Comparison of ENCODE assay signal across 15 cellular contexts in the genomic region with DNA sequence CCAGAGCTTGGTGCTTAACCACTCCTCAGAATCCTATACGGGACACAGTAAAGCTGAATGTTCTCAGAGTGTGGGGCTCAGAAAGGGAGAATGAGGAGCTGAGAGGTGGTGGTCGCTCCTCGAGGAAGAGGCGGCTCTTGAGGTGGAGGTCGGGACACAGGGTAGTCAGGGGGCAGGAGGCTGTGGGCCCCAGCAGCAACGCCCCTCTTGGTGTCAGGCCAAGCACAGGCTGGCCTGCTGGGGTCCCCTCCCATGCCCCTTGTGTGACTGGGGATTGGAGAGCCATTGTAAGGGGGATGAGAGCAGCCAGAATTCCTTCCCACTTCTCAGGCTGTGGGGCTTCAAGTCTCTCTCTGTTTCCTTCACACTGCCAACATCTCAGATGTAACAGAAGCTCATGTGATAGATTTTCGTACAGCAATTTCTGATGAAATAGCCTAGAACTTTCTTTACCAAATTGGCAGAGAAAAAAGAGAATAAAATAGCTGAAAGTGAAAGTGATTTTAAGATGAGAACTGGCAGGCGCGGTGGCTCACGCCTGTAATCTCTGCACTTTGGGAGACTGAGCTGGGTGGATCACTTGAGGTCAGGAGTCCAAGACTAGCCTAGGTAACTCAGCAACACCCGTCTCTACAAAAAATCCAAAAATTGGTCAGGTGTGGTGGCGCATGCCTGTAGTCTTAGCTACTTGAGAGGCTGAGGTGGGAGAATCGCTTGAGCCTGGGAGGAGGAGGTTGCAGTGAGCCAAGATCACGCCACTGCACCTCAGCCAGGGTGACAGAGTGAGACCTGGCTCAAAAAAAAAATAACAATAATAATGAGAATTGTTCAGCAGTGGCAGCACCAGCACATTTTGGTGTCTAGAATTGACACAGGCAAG.
DNase-seq lines count a peak whose midpoint lies in the region; ATAC-seq and TF ChIP-seq lines count a peak whose summit lies in the region.
"Had no signal": no experiment of that assay in that cellular context is flagged by ENCODE, and none has a peak within 500 bp of the region (broad histone marks: within the 10 kb centered on the region; RNA-seq: fewer than 3 reads in every experiment).

No MANE protein-coding gene starts in this region.

- peaks cover 32% of the 10 kb centered on the region for H3K4me1 Mint-ChIP-seq in activated CD4-positive, alpha-beta T cell treated with anti-CD3 and anti-CD28 coated beads, Interleukin-2, amount 10 ng/mL, durations not matched to agents 7 days and 5 days
- H3K4me1 Mint-ChIP-seq in activated CD4-positive, alpha-beta memory T cell treated with anti-CD3 and anti-CD28 coated beads for 36 hours (ENCODE audit: low read depth) = peaks cover 22% of the 10 kb centered on the region

- H3K9me3 Mint-ChIP-seq in activated CD4-positive, alpha-beta T cell treated with anti-CD3 and anti-CD28 coated beads, Interleukin-2, amount 10 ng/mL, durations not matched to agents 7 days and 5 days = no peaks in the 10 kb centered on the region
- H3K9me3 Mint-ChIP-seq in activated CD4-positive, alpha-beta memory T cell treated with anti-CD3 and anti-CD28 coated beads for 36 hours = no peaks in the 10 kb centered on the region

- intact Hi-C loops in activated CD4-positive, alpha-beta memory T cell treated with anti-CD3 and anti-CD28 coated beads for 36 hours (cut with micrococcal nuclease) = loop anchor here (2.0 kb wide), 1 partner anchor 16 kb away; no protein-coding TSS in a partner anchor
- intact Hi-C loops in colonic mucosa (cut with DNase I) (no loop called here), sciatic nerve (cut with DNase I) (no loop called here)

- H3K27me3 Mint-ChIP-seq in activated CD4-positive, alpha-beta T cell treated with anti-CD3 and anti-CD28 coated beads, Interleukin-2, amount 10 ng/mL, durations not matched to agents 7 days and 5 days = no peaks in the 10 kb centered on the region
- no peaks in the 10 kb centered on the region for H3K27me3 Mint-ChIP-seq in activated CD4-positive, alpha-beta memory T cell treated with anti-CD3 and anti-CD28 coated beads for 36 hours

- peak; percentile 47 for DNase-seq in activated CD4-positive, alpha-beta T cell treated with anti-CD3 and anti-CD28 coated beads, Interleukin-2, amount 10 ng/mL, durations not matched to agents 7 days and 5 days
- no peak for DNase-seq in activated CD4-positive, alpha-beta T cell treated with anti-CD3 and anti-CD28 coated beads for 4 hours
- DNase-seq in activated CD4-positive, alpha-beta memory T cell treated with anti-CD3 and anti-CD28 coated beads for 36 hours = peak; percentile 47
- DNase-seq in colonic mucosa (peak; percentile 29), sciatic nerve (ENCODE audit: low spot score) (no peak), NOMO-1 treated with dmso at 0.1 percent for 144 hours (lab: John Stamatoyannopoulos, UW; ENCODE audit: unreplicated experiment) (no peak), ureter (ENCODE audit: low spot score) (no peak)
- DNase-seq: activated CD4-positive, CD25-positive, alpha-beta regulatory T cell treated with anti-CD3 and anti-CD28 coated beads, Interleukin-2, amount 50 U/mL, for 72 hours; COR-L47; NCI-H748 treated with DMSO at 0.1 percent for 48 hours; RPMI8226; stimulated activated CD8-positive, alpha-beta memory T cell treated with anti-CD3 and anti-CD28 coated beads, Interleukin-4, amount 100 ng/mL, for 48 hours had no signal

- peaks cover 9% of the 10 kb centered on the region for H3K36me3 Mint-ChIP-seq in activated CD4-positive, alpha-beta T cell treated with anti-CD3 and anti-CD28 coated beads, Interleukin-2, amount 10 ng/mL, durations not matched to agents 7 days and 5 days (ENCODE audit: low read depth)
- no peaks in the 10 kb centered on the region for H3K36me3 Mint-ChIP-seq in activated CD4-positive, alpha-beta memory T cell treated with anti-CD3 and anti-CD28 coated beads for 36 hours

- no peaks in the 10 kb centered on the region for H3K27me3 ChIP-seq in colonic mucosa
- H3K27me3 ChIP-seq: upper lobe of left lung had no signal

- H3K4me1 ChIP-seq in colonic mucosa = no peaks in the 10 kb centered on the region
- H3K4me1 ChIP-seq: prostate gland had no signal

- POLR2A ChIA-PET in activated CD4-positive, alpha-beta T cell treated with anti-CD3 and anti-CD28 coated beads, Interleukin-2, amount 10 ng/mL, durations not matched to agents 7 days and 5 days (lab: Charles Lee) = no interaction called here
- POLR2A ChIA-PET in activated CD4-positive, alpha-beta memory T cell treated with anti-CD3 and anti-CD28 coated beads for 36 hours (lab: Charles Lee) = interaction anchor here (1.4 kb wide), 1 partner anchor 17 kb away, joined by 3 read pairs; no protein-coding TSS in a partner anchor

- H3K4me3 ChIP-seq in colonic mucosa = no peak overlapping the region
- H3K4me3 ChIP-seq: prostate gland, upper lobe of left lung had no signal

- no peaks in the 10 kb centered on the region for H3K9me3 ChIP-seq in colonic mucosa
- H3K9me3 ChIP-seq: prostate gland, upper lobe of left lung had no signal

- ATAC-seq in sciatic nerve (peak; percentile 31), HG03135 (IDR thresholded peaks at IDR 0.05; ENCODE audit: unreplicated experiment) (no peak)

- peak overlapping the region; percentile 40 for H3K4me3 Mint-ChIP-seq in activated CD4-positive, alpha-beta T cell treated with anti-CD3 and anti-CD28 coated beads, Interleukin-2, amount 10 ng/mL, durations not matched to agents 7 days and 5 days
- H3K4me3 Mint-ChIP-seq in activated CD4-positive, alpha-beta memory T cell treated with anti-CD3 and anti-CD28 coated beads for 36 hours = peak overlapping the region; percentile 54

- H3K27ac ChIP-seq in colonic mucosa = no peak overlapping the region
- H3K27ac ChIP-seq: prostate gland, upper lobe of left lung had no signal

- peak overlapping the region; percentile 93 for H3K27ac Mint-ChIP-seq in activated CD4-positive, alpha-beta T cell treated with anti-CD3 and anti-CD28 coated beads, Interleukin-2, amount 10 ng/mL, durations not matched to agents 7 days and 5 days
- peak overlapping the region; percentile 64 for H3K27ac Mint-ChIP-seq in activated CD4-positive, alpha-beta memory T cell treated with anti-CD3 and anti-CD28 coated beads for 36 hours

- CTCF ChIA-PET in activated CD4-positive, alpha-beta T cell treated with anti-CD3 and anti-CD28 coated beads, Interleukin-2, amount 10 ng/mL, durations not matched to agents 7 days and 5 days (lab: Charles Lee) = interaction anchor here (1.1 to 1.2 kb wide), 2 partner anchors 19 to 65 kb away, joined by 3 read pairs; no protein-coding TSS in a partner anchor
- CTCF ChIA-PET in activated CD4-positive, alpha-beta memory T cell treated with anti-CD3 and anti-CD28 coated beads for 36 hours (lab: Charles Lee) = no interaction called here

- no peaks in the 10 kb centered on the region for H3K36me3 ChIP-seq in colonic mucosa
- H3K36me3 ChIP-seq: prostate gland, upper lobe of left lung had no signal

- no peak for TF ChIP-seq CTCF in colonic mucosa (IDR thresholded peaks at IDR 0.05)

- H3K9ac ChIP-seq in colonic mucosa (ENCODE audit: low read depth in 2 of 2, low read length in 2 of 2) = no peak overlapping the region

Comparison
In these comparisons a context has a peak if more than half of its experiments do, and no peak if none do; other contexts are left out.
1. DNase-seq: peak in activated CD4-positive, alpha-beta T cell treated with anti-CD3 and anti-CD28 coated beads, Interleukin-2, amount 10 ng/mL, durations not matched to agents 7 days and 5 days (single experiment), activated CD4-positive, alpha-beta memory T cell treated with anti-CD3 and anti-CD28 coated beads for 36 hours (single experiment) and colonic mucosa (single experiment); none in activated CD4-positive, alpha-beta T cell treated with anti-CD3 and anti-CD28 coated beads for 4 hours (0 of 2), sciatic nerve (single experiment), NOMO-1 treated with dmso at 0.1 percent for 144 hours (single experiment) and ureter (single experiment).